ENCODE assay signal across 25 cellular contexts in genomic region chr15:95865330-95865739, GRCh38.
"Had no signal": no experiment of that assay in that cellular context is flagged by ENCODE, and none has a peak within 500 bp of the region (broad histone marks: within the 10 kb centered on the region; RNA-seq: fewer than 3 reads in every experiment).

No MANE protein-coding gene starts in this region.

- H3K79me2 ChIP-seq: parathyroid adenoma had no signal

- H3K9me3 ChIP-seq: breast epithelium, colonic mucosa, gastroesophageal sphincter, thyroid gland had no signal

- H3K4me1 ChIP-seq: breast epithelium, colonic mucosa, gastroesophageal sphincter, parathyroid adenoma, thyroid gland had no signal

- H3K27me3 ChIP-seq: breast epithelium, colonic mucosa, gastroesophageal sphincter, thyroid gland had no signal

- ATAC-seq: activated T-helper 17 cell treated with anti-CD3 and anti-CD28 coated beads, Interleukin-2, amount 50 U/mL, for 72 hours; gastroesophageal sphincter; left cardiac atrium; right cardiac atrium; stimulated activated naive CD8-positive, alpha-beta T cell treated with anti-CD3 and anti-CD28 coated beads, Interleukin-15, Interleukin-2, amounts not matched to agents 100 U/mL and 50 U/mL, for 24 hours had no signal

- DNase-seq: activated CD4-positive, CD25-positive, alpha-beta regulatory T cell treated with anti-CD3 and anti-CD28 coated beads, Interleukin-2, amount 50 U/mL, for 72 hours; activated naive CD8-positive, alpha-beta T cell treated with anti-CD3 and anti-CD28 coated beads for 36 hours; activated T-cell treated with anti-CD3 and anti-CD28 coated beads, Interleukin-2, amount 50 U/mL, for 1 hour; amniotic stem cell; colonic mucosa; dorsolateral prefrontal cortex; endodermal cell; head of caudate nucleus; islet precursor cell; left cardiac atrium; midbrain; nephron progenitor cell; nucleus accumbens; right cardiac atrium; stimulated activated CD4-positive, alpha-beta T cell treated with anti-CD3 and anti-CD28 coated beads, Interleukin-12 subunit alpha, Interleukin-12 subunit beta, amount 100 ng/mL, for 4 hours; stimulated activated CD4-positive, alpha-beta T cell treated with anti-CD3 and anti-CD28 coated beads, Interleukin-4, amount 100 ng/mL, for 4 hours; stimulated activated naive CD8-positive, alpha-beta T cell treated with anti-CD3 and anti-CD28 coated beads, Interleukin-15, Interleukin-2, amounts not matched to agents 100 U/mL and 50 U/mL, for 24 hours; thyroid gland; WERI-Rb-1 had no signal

- H3K36me3 ChIP-seq: breast epithelium, colonic mucosa, gastroesophageal sphincter, thyroid gland, WERI-Rb-1 had no signal

- H3K9ac ChIP-seq: parathyroid adenoma had no signal

- H3K4me3 ChIP-seq: breast epithelium, colonic mucosa, dorsolateral prefrontal cortex, gastroesophageal sphincter, thyroid gland had no signal

- FAIRE-seq: TTC549 had no signal

- H2AFZ ChIP-seq: parathyroid adenoma had no signal

- H3K27ac ChIP-seq: breast epithelium, colonic mucosa, dorsolateral prefrontal cortex, epithelial cell of prostate, gastroesophageal sphincter, parathyroid adenoma, thyroid gland, WERI-Rb-1 had no signal
